8 cellular contexts compared by ENCODE assay signal in genomic region chr13:48302920-48303330, GRCh38. TPM values are rescaled to one million over a fixed set of nuclear protein-coding genes. Genes with fewer than 3 reads are reported as not detected.
DNase-seq lines count a peak whose midpoint lies in the region; ATAC-seq and TF ChIP-seq lines count a peak whose summit lies in the region.

No MANE protein-coding gene starts in this region.

- no peaks in the 10 kb centered on the region for H3K9me3 Mint-ChIP-seq in activated naive CD8-positive, alpha-beta T cell treated with anti-CD3 and anti-CD28 coated beads, Interleukin-2, amount 50 U/mL, for 24 hours

- no peak for ATAC-seq in activated naive CD8-positive, alpha-beta T cell treated with anti-CD3 and anti-CD28 coated beads, Interleukin-2, amount 50 U/mL, for 24 hours
- no peak for ATAC-seq in HG02973 (IDR thresholded peaks at IDR 0.05; ENCODE audit: unreplicated experiment)

- H3K36me3 ChIP-seq in BE2C (no peaks in the 10 kb centered on the region), stomach (peaks cover 0 to 6% (median 4%) of the 10 kb centered on the region in 4 donors)

- no peak for TF ChIP-seq POLR2A in stomach (IDR thresholded peaks at IDR 0.05)

- H3K4me3 Mint-ChIP-seq in activated naive CD8-positive, alpha-beta T cell treated with anti-CD3 and anti-CD28 coated beads, Interleukin-2, amount 50 U/mL, for 24 hours, result peak overlapping the region; percentile 95

- H3K27me3 Mint-ChIP-seq in activated naive CD8-positive, alpha-beta T cell treated with anti-CD3 and anti-CD28 coated beads, Interleukin-2, amount 50 U/mL, for 24 hours, result no peaks in the 10 kb centered on the region

- TF ChIP-seq CTCF in BE2C (IDR thresholded peaks at IDR 0.05; ENCODE audit: low read depth, low read length), result no peak
- no peak for TF ChIP-seq CTCF in HFF-Myc (IDR thresholded peaks at IDR 0.05; ENCODE audit: low read depth, low read length, missing control alignments)
- TF ChIP-seq CTCF in stomach (IDR thresholded peaks at IDR 0.05), result no peak

- WGBS in stomach, 5 donors, result 5 to 8% (median 7%) methylated on average over 8 of the region's 8 CpGs

- no peaks in the 10 kb centered on the region for H3K27me3 ChIP-seq in BE2C
- H3K27me3 ChIP-seq in stomach, result no peaks in the 10 kb centered on the region

- intact Hi-C loops in stomach (cut with DNase I; ENCODE audit: low total_unique reads), result no loop called here

- H3K4me1 ChIP-seq in BE2C (peaks cover 13% of the 10 kb centered on the region), stomach (peaks cover 17 to 42% (median 28%) of the 10 kb centered on the region in 4 donors)

- H3K27ac Mint-ChIP-seq in activated naive CD8-positive, alpha-beta T cell treated with anti-CD3 and anti-CD28 coated beads, Interleukin-2, amount 50 U/mL, for 24 hours, result peak overlapping the region; percentile 91

- DNase-seq in BE2C, result no peak
- no peak for DNase-seq in HFF-Myc (ENCODE audit: extremely low read depth, low read depth)
- DNase-seq in activated naive CD8-positive, alpha-beta T cell treated with anti-CD3 and anti-CD28 coated beads, Interleukin-2, amount 50 U/mL, for 24 hours, result no peak
- DNase-seq in iris pigment epithelial cell (ENCODE audit: low read depth), result peak; percentile 41
- DNase-seq in stomach, result no peak
- no peak for DNase-seq in NCI-H2107 treated with DMSO at 0.1 percent for 48 hours (lab: John Stamatoyannopoulos, UW; ENCODE audit: unreplicated experiment)
- DNase-seq in activated CD4-positive, alpha-beta T cell treated with anti-CD3 and anti-CD28 coated beads for 4 hours, result no peak

- H3K9me3 ChIP-seq in BE2C (no peaks in the 10 kb centered on the region), stomach (no peaks in the 10 kb centered on the region)

- H3K4me3 ChIP-seq in BE2C (ENCODE audit: low read depth, low read length) (peak overlapping the region; percentile 90), HFF-Myc (replicated peaks; ENCODE audit: low read depth, low read length) (peak overlapping the region; percentile 82), stomach (peak overlapping the region; percentile 77 to 98 (median 90))

- H3K4me1 Mint-ChIP-seq in activated naive CD8-positive, alpha-beta T cell treated with anti-CD3 and anti-CD28 coated beads, Interleukin-2, amount 50 U/mL, for 24 hours, result peaks cover 30% of the 10 kb centered on the region

- H3K27ac ChIP-seq in stomach, result peak overlapping the region; percentile 98 to 99 (median 99)

- H3K36me3 Mint-ChIP-seq in activated naive CD8-positive, alpha-beta T cell treated with anti-CD3 and anti-CD28 coated beads, Interleukin-2, amount 50 U/mL, for 24 hours (ENCODE audit: low read depth), result peaks cover 19% of the 10 kb centered on the region

- no peak for TF ChIP-seq EP300 in stomach (IDR thresholded peaks at IDR 0.05)

RNA-seq across cellular contexts. Expression of gene RB1, which starts 0.6 kb away (rescaled TPM):
- 10.1 TPM for polyA plus RNA-seq in BE2C (2012; ENCODE audit: insufficient read depth, insufficient read length, low read depth)
- total RNA-seq in stomach, result 10 to 100 TPM in 4 of 5 donors, 1 to 10 TPM in 1; 9.3 to 53.6 (median 42.5) TPM
- polyA plus RNA-seq in stomach, result 10 to 100 TPM; 11.6 to 21.8 (median 19.4) TPM
